8 cellular contexts compared by ENCODE assay signal in the genomic region with DNA sequence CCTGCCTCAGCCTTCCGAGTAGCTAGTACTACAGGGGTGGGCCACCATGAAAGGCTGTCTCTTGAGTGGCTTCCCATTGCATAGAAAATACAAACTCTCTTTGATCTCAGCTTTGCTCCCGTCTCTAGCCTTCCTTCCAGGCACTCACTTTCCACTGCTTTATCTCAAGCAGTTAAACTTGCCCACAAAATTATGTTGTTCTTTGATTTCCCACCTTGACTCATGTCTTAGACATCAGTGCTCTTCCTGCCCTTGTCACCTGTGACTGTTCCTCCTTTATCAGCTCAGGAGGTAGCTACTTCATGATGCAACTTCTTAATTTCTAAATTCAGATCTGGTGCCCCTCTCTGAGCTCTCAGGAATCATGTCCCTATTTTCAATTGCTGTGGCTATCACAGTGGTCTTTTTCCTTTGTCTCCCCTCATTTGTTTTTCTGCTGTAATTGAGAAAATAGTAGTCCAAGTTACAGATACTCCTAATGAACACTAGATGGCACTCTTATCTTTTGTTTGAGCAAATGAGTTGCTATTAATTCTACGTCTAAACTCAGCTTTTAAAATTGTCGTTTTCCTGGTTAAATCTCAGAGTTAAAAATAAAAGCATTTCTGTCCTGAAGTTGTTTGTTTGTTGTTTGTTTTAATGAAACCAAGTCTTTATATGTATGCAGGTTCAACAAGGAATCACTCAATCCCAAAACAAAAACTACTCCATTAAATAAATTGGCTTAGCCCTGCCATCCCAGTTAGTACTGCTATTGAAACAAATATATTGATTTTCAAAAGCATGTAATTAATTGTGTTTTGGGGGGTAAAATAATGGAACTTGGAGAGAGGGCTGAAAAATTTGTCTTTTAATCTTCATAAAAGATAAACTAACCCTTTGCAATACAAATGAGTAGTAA. TPM values are rescaled to one million over a fixed set of nuclear protein-coding genes. Genes with fewer than 3 reads are reported as not detected.
DNase-seq lines count a peak whose midpoint lies in the region; ATAC-seq and TF ChIP-seq lines count a peak whose summit lies in the region.

No MANE protein-coding gene starts in this region.

- no peaks in the 10 kb centered on the region for H3K36me3 Mint-ChIP-seq in immature natural killer cell
- no peaks in the 10 kb centered on the region for H3K36me3 Mint-ChIP-seq in activated CD4-positive, alpha-beta T cell treated with anti-CD3 and anti-CD28 coated beads, Interleukin-2, amount 10 ng/mL, durations not matched to agents 7 days and 5 days (ENCODE audit: low read depth)

- no peak overlapping the region for H3K27ac ChIP-seq in thoracic aorta

- in situ Hi-C loops in ACHN (cut with HindIII; ENCODE audit: low pct_ligation_motif_present, low pct_unique_long_range_greater_than_20kb, low sequenced_read_pairs): no loop called here

- peaks cover 0 to 4% (median 2%) of the 10 kb centered on the region in 3 donors for H3K27me3 Mint-ChIP-seq in immature natural killer cell (ENCODE audit: low read depth in 3 of 3)
- H3K27me3 Mint-ChIP-seq in activated CD4-positive, alpha-beta T cell treated with anti-CD3 and anti-CD28 coated beads, Interleukin-2, amount 10 ng/mL, durations not matched to agents 7 days and 5 days: peaks cover 25% of the 10 kb centered on the region

- peak; percentile 42 for DNase-seq in ACHN
- peak; percentile 32 for DNase-seq in NCI-H128 (lab: John Stamatoyannopoulos, UW; ENCODE audit: unreplicated experiment)
- DNase-seq in immature natural killer cell: peak; percentile 6 to 31 (median 14)
- DNase-seq in thoracic aorta (ENCODE audit: low spot score): no peak
- no peak for DNase-seq in activated CD4-positive, alpha-beta T cell treated with anti-CD3 and anti-CD28 coated beads, Interleukin-2, amount 10 ng/mL, durations not matched to agents 7 days and 5 days

- H3K27me3 ChIP-seq in thoracic aorta (replicated peaks; ENCODE audit: insufficient read depth): no peaks in the 10 kb centered on the region

- peak; percentile 33; the same call in 1 of the 2 replicates for TF ChIP-seq CTCF in GM12875 (IDR thresholded peaks at IDR 0.05; ENCODE audit: borderline replicate concordance, insufficient read depth, low read depth, low read length)
- TF ChIP-seq CTCF in WI38 (IDR thresholded peaks at IDR 0.05; ENCODE audit: low read depth, low read length): peak; percentile 27; the same call in 1 of the 2 replicates
- TF ChIP-seq CTCF in thoracic aorta (IDR thresholded peaks at IDR 0.05): peak; percentile 73

- H3K4me1 Mint-ChIP-seq in immature natural killer cell: no peaks in the 10 kb centered on the region
- no peaks in the 10 kb centered on the region for H3K4me1 Mint-ChIP-seq in activated CD4-positive, alpha-beta T cell treated with anti-CD3 and anti-CD28 coated beads, Interleukin-2, amount 10 ng/mL, durations not matched to agents 7 days and 5 days

- H3K4me1 ChIP-seq in thoracic aorta (ENCODE audit: control insufficient read depth in 1 of 2, low read depth in 2 of 2): no peaks in the 10 kb centered on the region

- no peaks in the 10 kb centered on the region for H3K36me3 ChIP-seq in thoracic aorta

- no peaks in the 10 kb centered on the region for H3K9me3 ChIP-seq in thoracic aorta

- CTCF ChIA-PET in activated CD4-positive, alpha-beta T cell treated with anti-CD3 and anti-CD28 coated beads, Interleukin-2, amount 10 ng/mL, durations not matched to agents 7 days and 5 days (lab: Charles Lee): no interaction called here

- no peak overlapping the region for H3K4me3 ChIP-seq in GM12875 (ENCODE audit: low read depth, low read length)
- no peak overlapping the region for H3K4me3 ChIP-seq in WI38 (ENCODE audit: low read depth, low read length)
- no peak overlapping the region for H3K4me3 ChIP-seq in thoracic aorta

- POLR2A ChIA-PET in activated CD4-positive, alpha-beta T cell treated with anti-CD3 and anti-CD28 coated beads, Interleukin-2, amount 10 ng/mL, durations not matched to agents 7 days and 5 days (lab: Charles Lee): no interaction called here

- H3K4me3 Mint-ChIP-seq in immature natural killer cell: no peak overlapping the region
- no peak overlapping the region for H3K4me3 Mint-ChIP-seq in activated CD4-positive, alpha-beta T cell treated with anti-CD3 and anti-CD28 coated beads, Interleukin-2, amount 10 ng/mL, durations not matched to agents 7 days and 5 days

- ATAC-seq in thoracic aorta (ENCODE audit: insufficient number of reproducible peaks, low FRiP score, low read depth): no peak
- no peak for ATAC-seq in HG02588 (IDR thresholded peaks at IDR 0.05; ENCODE audit: unreplicated experiment)

- no peaks in the 10 kb centered on the region for H3K9me3 Mint-ChIP-seq in immature natural killer cell
- H3K9me3 Mint-ChIP-seq in activated CD4-positive, alpha-beta T cell treated with anti-CD3 and anti-CD28 coated beads, Interleukin-2, amount 10 ng/mL, durations not matched to agents 7 days and 5 days: no peaks in the 10 kb centered on the region

- H3K27ac Mint-ChIP-seq in immature natural killer cell: no peak overlapping the region
- no peak overlapping the region for H3K27ac Mint-ChIP-seq in activated CD4-positive, alpha-beta T cell treated with anti-CD3 and anti-CD28 coated beads, Interleukin-2, amount 10 ng/mL, durations not matched to agents 7 days and 5 days

RNA-seq across cellular contexts. Expression of gene GREB1L, which starts 46.9 kb away (rescaled TPM):
- polyA plus RNA-seq in immature natural killer cell: under 1 TPM in 1 of 3 donors, not detected in 2; 0.21 TPM
- 10 to 100 TPM; 12.7 to 20.0 TPM for total RNA-seq in thoracic aorta
- total RNA-seq in activated CD4-positive, alpha-beta T cell treated with anti-CD3 and anti-CD28 coated beads, Interleukin-2, amount 10 ng/mL, durations not matched to agents 7 days and 5 days: not detected

Comparison
In these comparisons a context has a peak if more than half of its experiments do, and no peak if none do; other contexts are left out.
1. DNase-seq: peak in ACHN (single experiment), NCI-H128 (single experiment) and immature natural killer cell (3 of 3); none in thoracic aorta (single experiment) and activated CD4-positive, alpha-beta T cell treated with anti-CD3 and anti-CD28 coated beads, Interleukin-2, amount 10 ng/mL, durations not matched to agents 7 days and 5 days (single experiment).
2. RNA of gene GREB1L, which starts 46.9 kb away (total RNA-seq): 12.7 to 20.0 TPM in thoracic aorta; not detected in activated CD4-positive, alpha-beta T cell treated with anti-CD3 and anti-CD28 coated beads, Interleukin-2, amount 10 ng/mL, durations not matched to agents 7 days and 5 days; every median in the first group is over 10 times any median in the second.
3. Peak in every context shown above with its lines, with median percentiles within 50 percentile points of each other: CTCF ChIP-seq.